In genomic region chr18:12857215-12857924, GRCh38 we compare ENCODE assay signal across 12 cellular contexts. TPM values are rescaled to one million over a fixed set of nuclear protein-coding genes. Genes with fewer than 3 reads are reported as not detected.
DNase-seq lines count a peak whose midpoint lies in the region; ATAC-seq and TF ChIP-seq lines count a peak whose summit lies in the region.
"Had no signal": no experiment of that assay in that cellular context is flagged by ENCODE, and none has a peak within 500 bp of the region (broad histone marks: within the 10 kb centered on the region; RNA-seq: fewer than 3 reads in every experiment).

No MANE protein-coding gene starts in this region.

- ATAC-seq in activated T-cell treated with anti-CD3 and anti-CD28 coated beads, Interleukin-2, amount 50 U/mL, for 4 hours = peak; percentile 71 to 80

- H3K4me3 ChIP-seq in CD4-positive, alpha-beta memory T cell (ENCODE audit: low read length in 2 of 2) = no peak overlapping the region

- peak overlapping the region in 5 of 7 donors; percentile 49 to 81 (median 68) for H3K27ac Mint-ChIP-seq in CD4-positive, alpha-beta memory T cell
- H3K27ac Mint-ChIP-seq in HFFc6 = no peak overlapping the region

- CTCF ChIA-PET in CD4-positive, alpha-beta memory T cell (lab: Charles Lee; ENCODE audit: partially characterized antibody) = interaction anchor here (1.0 kb wide), 1 partner anchor 9 kb away, joined by 3 read pairs; no protein-coding TSS in a partner anchor

- no peaks in the 10 kb centered on the region for H3K9me3 ChIP-seq in CD4-positive, alpha-beta memory T cell (ENCODE audit: control insufficient read depth in 1 of 2, low read length in 2 of 2)
- H3K9me3 ChIP-seq: BE2C had no signal

- 0 out of 2 replicates have a peak, but pooled peaks have one; percentile 13 for TF ChIP-seq CTCF in HFFc6 (IDR thresholded peaks at IDR 0.05)

- peaks cover 40% of the 10 kb centered on the region in 2 donors for H3K36me3 Mint-ChIP-seq in CD4-positive, alpha-beta memory T cell
- peaks cover 19% of the 10 kb centered on the region for H3K36me3 Mint-ChIP-seq in HFFc6 (ENCODE audit: low read depth)
- peaks cover 42% of the 10 kb centered on the region for H3K36me3 Mint-ChIP-seq in activated T-cell treated with anti-CD3 and anti-CD28 coated beads, Interleukin-2, amount 50 U/mL, for 4 hours (ENCODE audit: insufficient read depth)

- peaks cover 34 to 68% (median 49%) of the 10 kb centered on the region in 4 donors for H3K4me1 Mint-ChIP-seq in CD4-positive, alpha-beta memory T cell
- H3K4me1 Mint-ChIP-seq in HFFc6 (ENCODE audit: low read depth) = peaks cover 6% of the 10 kb centered on the region
- H3K4me1 Mint-ChIP-seq in activated T-cell treated with anti-CD3 and anti-CD28 coated beads, Interleukin-2, amount 50 U/mL, for 4 hours (ENCODE audit: low read depth) = peaks cover 58% of the 10 kb centered on the region

- H3K27ac ChIP-seq in CD4-positive, alpha-beta memory T cell (ENCODE audit: low read depth, low read length) = no peak overlapping the region

- DNase-seq in CD4-positive, alpha-beta memory T cell = no peak
- DNase-seq in HFFc6 (no peak), nucleus accumbens (lab: John Stamatoyannopoulos, UW) (peak in 30 of 56 donors; percentile 3 to 70 (median 26)), NCI-H82 treated with DMSO at 0.1 percent for 48 hours (lab: John Stamatoyannopoulos, UW; ENCODE audit: unreplicated experiment) (no peak), D341Med (ENCODE audit: low spot score) (no peak), cortex of kidney (lab: John Stamatoyannopoulos, UW) (no peak), kidney tubule cell (ENCODE audit: low spot score) (no peak)
- DNase-seq in activated T-cell treated with anti-CD3 and anti-CD28 coated beads, Interleukin-2, amount 50 U/mL, for 4 hours = no peak
- DNase-seq: BE2C, mammary epithelial cell, NCI-H1436 treated with DMSO at 0.1 percent for 48 hours, NCI-H526 had no signal

- peak overlapping the region in 7 of 8 donors; percentile 21 to 44 (median 40) for H3K4me3 Mint-ChIP-seq in CD4-positive, alpha-beta memory T cell
- no peak overlapping the region for H3K4me3 Mint-ChIP-seq in HFFc6
- H3K4me3 Mint-ChIP-seq in activated T-cell treated with anti-CD3 and anti-CD28 coated beads, Interleukin-2, amount 50 U/mL, for 4 hours = no peak overlapping the region

- H3K4me1 ChIP-seq in CD4-positive, alpha-beta memory T cell (ENCODE audit: insufficient read depth, low read length) = peaks cover 36% of the 10 kb centered on the region
- H3K4me1 ChIP-seq: BE2C had no signal

- H3K27me3 ChIP-seq in CD4-positive, alpha-beta memory T cell (ENCODE audit: insufficient read depth, low read length) = no peaks in the 10 kb centered on the region
- H3K27me3 ChIP-seq: BE2C had no signal

- peaks cover 6% of the 10 kb centered on the region for H3K36me3 ChIP-seq in CD4-positive, alpha-beta memory T cell (ENCODE audit: insufficient read depth, low read length)
- H3K36me3 ChIP-seq: BE2C had no signal

- H3K27me3 Mint-ChIP-seq in CD4-positive, alpha-beta memory T cell = no peaks in the 10 kb centered on the region
- H3K27me3 Mint-ChIP-seq in HFFc6 (ENCODE audit: insufficient read depth) = no peaks in the 10 kb centered on the region; the same call in 1 of the 2 replicates
- H3K27me3 Mint-ChIP-seq in activated T-cell treated with anti-CD3 and anti-CD28 coated beads, Interleukin-2, amount 50 U/mL, for 4 hours (ENCODE audit: low read depth) = no peaks in the 10 kb centered on the region

- POLR2A ChIA-PET in CD4-positive, alpha-beta memory T cell (lab: Charles Lee; ENCODE audit: partially characterized antibody) = interaction anchor here (0.9 to 1.4 kb wide), 3 partner anchors 9 to 83 kb away, joined by 3 to 6 read pairs (median 4); no protein-coding TSS in a partner anchor

- no peaks in the 10 kb centered on the region for H3K9me3 Mint-ChIP-seq in CD4-positive, alpha-beta memory T cell
- H3K9me3 Mint-ChIP-seq in HFFc6 = no peaks in the 10 kb centered on the region
- no peaks in the 10 kb centered on the region for H3K9me3 Mint-ChIP-seq in activated T-cell treated with anti-CD3 and anti-CD28 coated beads, Interleukin-2, amount 50 U/mL, for 4 hours

- intact Hi-C loops in CD4-positive, alpha-beta memory T cell (cut with micrococcal nuclease) = no loop called here

RNA-seq across cellular contexts. Expression of gene PTPN2, which starts 26.7 kb away (rescaled TPM):
- total RNA-seq in CD4-positive, alpha-beta memory T cell = 10 to 100 TPM; 65.5 to 69.2 TPM
- 10 to 100 TPM; 80.0 to 98.2 TPM for polyA plus RNA-seq in CD4-positive, alpha-beta memory T cell
- 10 to 100 TPM; 21.1 to 24.4 (median 23.2) TPM for total RNA-seq in HFFc6 (2021; fragmentation: NEBNext Ultra II Directional; extraction: Animal tissue kit (Norgen Biotek cat#: 25700))
- 10 to 100 TPM; 61.7 to 77.6 (median 65.2) TPM for total RNA-seq in activated T-cell treated with anti-CD3 and anti-CD28 coated beads, Interleukin-2, amount 50 U/mL, for 4 hours

Comparison
In these comparisons a context has a peak if more than half of its experiments do, and no peak if none do; other contexts are left out.
1. DNase-seq: peak in nucleus accumbens (30 of 56); none in CD4-positive, alpha-beta memory T cell (0 of 5), HFFc6 (single experiment), activated T-cell treated with anti-CD3 and anti-CD28 coated beads, Interleukin-2, amount 50 U/mL, for 4 hours (single experiment), NCI-H82 treated with DMSO at 0.1 percent for 48 hours (single experiment), D341Med (single experiment), cortex of kidney (single experiment) and kidney tubule cell (single experiment).
2. H3K4me3 Mint-ChIP-seq: peak in CD4-positive, alpha-beta memory T cell (7 of 8); none in HFFc6 (single experiment) and activated T-cell treated with anti-CD3 and anti-CD28 coated beads, Interleukin-2, amount 50 U/mL, for 4 hours (single experiment).